2 cellular contexts compared by ENCODE assay signal in genomic region chr1:228997721-228998144, GRCh38.
TF ChIP-seq lines count a peak whose summit lies in the region.

No MANE protein-coding gene starts in this region.

TF ChIP-seq in HepG2, 621 proteins besides CTCF, POLR2A, EP300 and RAD21 (continues in another document):
- TF ChIP-seq STAT6 (CRISPR knock-in tag; IDR thresholded peaks at IDR 0.05; ENCODE audit: borderline replicate concordance) = no peak
- TF ChIP-seq SALL1 (CRISPR knock-in tag; IDR thresholded peaks at IDR 0.05) = peak; percentile 88
- TF ChIP-seq TBX3 (IDR thresholded peaks at IDR 0.05; ENCODE audit: borderline replicate concordance) = no peak
- TF ChIP-seq MAX (IDR thresholded peaks at IDR 0.05) = no peak; the same call in 1 of the 2 replicates
- TF ChIP-seq ZNF276 (CRISPR knock-in tag; IDR thresholded peaks at IDR 0.05; ENCODE audit: low read depth) = no peak
- no peak for TF ChIP-seq SKI (IDR thresholded peaks at IDR 0.05; ENCODE audit: partially characterized antibody)
- no peak for TF ChIP-seq ZBTB26 (CRISPR knock-in tag; IDR thresholded peaks at IDR 0.05; ENCODE audit: borderline replicate concordance)
- TF ChIP-seq ZNF451 (CRISPR knock-in tag; IDR thresholded peaks at IDR 0.05) = no peak
- TF ChIP-seq ZSCAN21 (CRISPR knock-in tag; IDR thresholded peaks at IDR 0.05; ENCODE audit: borderline replicate concordance) = peak; percentile 39; the same call in 1 of the 2 replicates
- TF ChIP-seq ZNF878 (CRISPR knock-in tag; IDR thresholded peaks at IDR 0.05) = no peak
- TF ChIP-seq TCF7L2 (IDR thresholded peaks at IDR 0.05; ENCODE audit: low read depth, low read length) = no peak
- TF ChIP-seq MTF2 (CRISPR knock-in tag; IDR thresholded peaks at IDR 0.05; ENCODE audit: borderline replicate concordance) = no peak
- no peak for TF ChIP-seq POLR2G (IDR thresholded peaks at IDR 0.05; ENCODE audit: low read depth, low read length)
- no peak for TF ChIP-seq FUBP1 (CRISPR knock-in tag; IDR thresholded peaks at IDR 0.05; ENCODE audit: borderline replicate concordance)
- TF ChIP-seq SNAPC5 (CRISPR knock-in tag; IDR thresholded peaks at IDR 0.05; ENCODE audit: borderline replicate concordance) = no peak
- TF ChIP-seq MYNN (CRISPR knock-in tag; IDR thresholded peaks at IDR 0.05; ENCODE audit: low read depth) = no peak
- no peak for TF ChIP-seq ZNF703 (CRISPR knock-in tag; IDR thresholded peaks at IDR 0.05; ENCODE audit: borderline replicate concordance)
- TF ChIP-seq ZNF33A (CRISPR knock-in tag; IDR thresholded peaks at IDR 0.05; ENCODE audit: borderline replicate concordance) = no peak
- TF ChIP-seq ZZZ3 (CRISPR knock-in tag; IDR thresholded peaks at IDR 0.05; ENCODE audit: borderline replicate concordance) = no peak

TF ChIP-seq in H1, 55 proteins besides CTCF, POLR2A, EP300 and RAD21:
- TF ChIP-seq HDAC2 (IDR thresholded peaks at IDR 0.05; ENCODE audit: borderline replicate concordance in 1 of 2, low read depth in 2 of 2, low read length in 2 of 2) (no peak), KDM1A (IDR thresholded peaks at IDR 0.05; ENCODE audit: borderline replicate concordance, low read length) (0 out of 2 replicates have a peak, but pooled peaks have one; percentile 15)
